ENCODE assay signal across 28 cellular contexts in genomic region chr22:27666272-27666997, GRCh38.
"Had no signal": no experiment of that assay in that cellular context is flagged by ENCODE, and none has a peak within 500 bp of the region (broad histone marks: within the 10 kb centered on the region; RNA-seq: fewer than 3 reads in every experiment).

No MANE protein-coding gene starts in this region.

- H3K4me2 ChIP-seq: smooth muscle cell had no signal

- ATAC-seq: left colon; lower lobe of right lung; natural killer cell treated with Interleukin-12 subunit alpha and Interleukin-12 subunit beta and Interleukin-15 and Interleukin-18, amount 100 ng/mL, for 72 hours; stimulated activated naive B cell treated with anti-CD40 and anti-IgM and Interleukin-4, amounts not matched to agents 10 μg/mL and 1 μg/mL and 100 μg/mL, for 72 hours had no signal

- H3K4me1 Mint-ChIP-seq: activated naive CD4-positive, alpha-beta T cell treated with anti-CD3 and anti-CD28 coated beads, Interleukin-2, amount 10 ng/mL, durations not matched to agents 7 days and 5 days had no signal

- H3K4me3 ChIP-seq: coronary artery, dorsolateral prefrontal cortex, lower lobe of right lung, ovary, prostate gland, smooth muscle cell, suprapubic skin, tibial nerve had no signal

- H3K4me1 ChIP-seq: prostate gland, suprapubic skin had no signal

- DNase-seq: activated CD4-positive, alpha-beta T cell treated with anti-CD3 and anti-CD28 coated beads for 48 hours; activated CD4-positive, alpha-beta T cell treated with anti-CD3 and anti-CD28 coated beads, Interleukin-2, amount 50 U/mL, for 48 hours; activated CD8-positive, alpha-beta memory T cell treated with anti-CD3 and anti-CD28 coated beads for 24 hours; activated effector memory CD4-positive, alpha-beta T cell treated with anti-CD3 and anti-CD28 coated beads, Interleukin-2, amount 50 U/mL, for 16 hours; activated naive CD4-positive, alpha-beta T cell treated with anti-CD3 and anti-CD28 coated beads, Interleukin-2, amount 10 ng/mL, durations not matched to agents 7 days and 5 days; amniotic stem cell; brain microvascular endothelial cell; dorsolateral prefrontal cortex; effector memory CD4-positive, alpha-beta T cell; hippocampal formation; immature natural killer cell; kidney; left colon; lower lobe of right lung; mesenchymal stem cell; stimulated activated CD4-positive, alpha-beta T cell treated with anti-CD3 and anti-CD28 coated beads, Interleukin-1b, Interleukin-23, amount 100 ng/mL, for 48 hours; stimulated activated CD4-positive, alpha-beta T cell treated with anti-CD3 and anti-CD28 coated beads, Interleukin-4, amount 100 ng/mL, for 4 hours; stimulated activated CD8-positive, alpha-beta memory T cell treated with anti-CD3 and anti-CD28 coated beads, Interleukin-4, amount 100 ng/mL, for 48 hours; stimulated activated naive B cell treated with anti-CD40 and anti-IgM and Interleukin-4, amounts not matched to agents 10 μg/mL and 1 μg/mL and 100 μg/mL, for 72 hours had no signal

- H3K4me3 Mint-ChIP-seq: activated naive CD4-positive, alpha-beta T cell treated with anti-CD3 and anti-CD28 coated beads, Interleukin-2, amount 10 ng/mL, durations not matched to agents 7 days and 5 days; activated T-helper 1 cell treated with anti-CD3 and anti-CD28 coated beads, Interleukin-12 subunit alpha, Interleukin-12 subunit beta, Interleukin-2, Interleukin-4 antibody, amounts not matched to agents 30 ng/mL and 10 ng/mL and 1 ng/mL, durations not matched to agents 14 hours and 24 hours and 36 hours; immature natural killer cell; natural killer cell treated with Interleukin-12 subunit alpha and Interleukin-12 subunit beta and Interleukin-15 and Interleukin-18, amount 100 ng/mL, for 72 hours; stimulated activated naive B cell treated with anti-CD40 and anti-IgM and Interleukin-4, amounts not matched to agents 10 μg/mL and 1 μg/mL and 100 μg/mL, for 72 hours had no signal

- H3K27me3 ChIP-seq: brain microvascular endothelial cell, ovary, tibial nerve had no signal

- H3K36me3 Mint-ChIP-seq: activated naive CD4-positive, alpha-beta T cell treated with anti-CD3 and anti-CD28 coated beads, Interleukin-2, amount 10 ng/mL, durations not matched to agents 7 days and 5 days; immature natural killer cell; natural killer cell treated with Interleukin-12 subunit alpha and Interleukin-12 subunit beta and Interleukin-15 and Interleukin-18, amount 100 ng/mL, for 72 hours had no signal

- H3K27ac Mint-ChIP-seq: activated naive CD4-positive, alpha-beta T cell treated with anti-CD3 and anti-CD28 coated beads, Interleukin-2, amount 10 ng/mL, durations not matched to agents 7 days and 5 days; activated T-helper 1 cell treated with anti-CD3 and anti-CD28 coated beads, Interleukin-12 subunit alpha, Interleukin-12 subunit beta, Interleukin-2, Interleukin-4 antibody, amounts not matched to agents 30 ng/mL and 10 ng/mL and 1 ng/mL, durations not matched to agents 14 hours and 24 hours and 36 hours; immature natural killer cell; natural killer cell treated with Interleukin-12 subunit alpha and Interleukin-12 subunit beta and Interleukin-15 and Interleukin-18, amount 100 ng/mL, for 72 hours; stimulated activated naive B cell treated with anti-CD40 and anti-IgM and Interleukin-4, amounts not matched to agents 10 μg/mL and 1 μg/mL and 100 μg/mL, for 72 hours had no signal

- FAIRE-seq: astrocyte, kidney had no signal

- H3K36me3 ChIP-seq: brain microvascular endothelial cell, lower lobe of right lung, ovary, prostate gland, suprapubic skin, tibial nerve had no signal

- H3K27ac ChIP-seq: brain microvascular endothelial cell, lower lobe of right lung, ovary, prostate gland, suprapubic skin had no signal

- H3K9me3 ChIP-seq: ovary, prostate gland, suprapubic skin had no signal
